8 cellular contexts compared by ENCODE assay signal in the genomic region with DNA sequence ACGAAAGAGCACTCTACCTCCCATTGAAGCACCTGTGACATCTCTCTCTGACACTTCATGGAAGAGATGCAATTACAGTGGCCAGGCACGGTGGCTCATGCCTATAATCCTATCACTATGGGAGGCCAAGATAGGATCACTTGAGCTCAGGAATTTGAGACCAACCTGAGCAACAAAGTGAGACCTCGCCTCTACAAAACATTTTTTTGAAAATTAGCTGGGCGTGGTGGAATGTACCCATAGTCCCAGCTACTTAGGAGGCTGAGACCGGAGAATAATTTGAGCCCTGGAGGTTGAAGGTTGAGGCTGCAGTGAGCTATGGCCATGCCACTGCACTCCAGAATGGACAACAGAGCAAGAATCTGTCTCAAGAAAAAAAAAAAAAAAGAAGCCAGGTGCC.
"Had no signal": no experiment of that assay in that cellular context is flagged by ENCODE, and none has a peak within 500 bp of the region (broad histone marks: within the 10 kb centered on the region; RNA-seq: fewer than 3 reads in every experiment).

No MANE protein-coding gene starts in this region.

- DNase-seq: H7, HFFc6, KBM-7 had no signal

- H3K4me1 ChIP-seq: HAP-1 had no signal

- FAIRE-seq: H1, HepG2 had no signal

- H3K27ac ChIP-seq: HL-60 had no signal

- H3K36me3 ChIP-seq: HAP-1 had no signal

- H2AFZ ChIP-seq: GM23338 had no signal

- H3K4me2 ChIP-seq: GM23338 had no signal

- H3K9me3 ChIP-seq: HAP-1 had no signal

- H3K4me3 ChIP-seq: GM23338, HAP-1 had no signal
